Comparison of ENCODE assay signal across 8 cellular contexts in genomic region chr11:8963569-8964323, GRCh38. TPM values are rescaled to one million over a fixed set of nuclear protein-coding genes. Genes with fewer than 3 reads are reported as not detected.
DNase-seq lines count a peak whose midpoint lies in the region; ATAC-seq, FAIRE-seq and TF ChIP-seq lines count a peak whose summit lies in the region.

No MANE protein-coding gene starts in this region.

- peak overlapping the region; percentile 95 for H3K9ac ChIP-seq in skeletal muscle satellite cell (ENCODE audit: low read depth, low read length)

- H3K27ac Mint-ChIP-seq in T-helper 17 cell: peak overlapping the region; percentile 100

- no peaks in the 10 kb centered on the region for H3K27me3 ChIP-seq in ascending aorta
- H3K27me3 ChIP-seq in skeletal muscle satellite cell (ENCODE audit: control insufficient read depth, insufficient read depth, low read length): no peaks in the 10 kb centered on the region

- no peaks in the 10 kb centered on the region for H3K9me3 ChIP-seq in T-helper 17 cell (ENCODE audit: control insufficient read depth, low read length, poor library complexity, severe bottlenecking)
- H3K9me3 ChIP-seq in ascending aorta: no peaks in the 10 kb centered on the region
- no peaks in the 10 kb centered on the region for H3K9me3 ChIP-seq in skeletal muscle satellite cell (replicated peaks; ENCODE audit: low read length)

- H3K27ac ChIP-seq in ascending aorta: peak overlapping the region; percentile 95 to 97

- H3K4me1 Mint-ChIP-seq in T-helper 17 cell: peaks cover 27% of the 10 kb centered on the region

- FAIRE-seq in D721Med (lab: Jason Lieb, UNC): no peak

- H3K36me3 ChIP-seq in ascending aorta (no peaks in the 10 kb centered on the region), skeletal muscle satellite cell (ENCODE audit: insufficient read depth, low read length) (no peaks in the 10 kb centered on the region)

- peak overlapping the region; percentile 99 for H3K4me3 Mint-ChIP-seq in T-helper 17 cell

- peak overlapping the region; percentile 97 for H3K4me3 ChIP-seq in GM12875 (ENCODE audit: low read depth, low read length)
- peak overlapping the region; percentile 83 to 88 for H3K4me3 ChIP-seq in ascending aorta
- peak overlapping the region; percentile 99 for H3K4me3 ChIP-seq in skeletal muscle satellite cell (ENCODE audit: low read length)

- H3K4me2 ChIP-seq in skeletal muscle satellite cell (ENCODE audit: low read length): peak overlapping the region; percentile 93

- H3K27me3 Mint-ChIP-seq in T-helper 17 cell: no peaks in the 10 kb centered on the region

- peaks cover 7% of the 10 kb centered on the region for H3K36me3 Mint-ChIP-seq in T-helper 17 cell (ENCODE audit: low read depth)

- TF ChIP-seq CTCF in GM12875 (IDR thresholded peaks at IDR 0.05; ENCODE audit: borderline replicate concordance, insufficient read depth, low read depth, low read length) (no peak), ascending aorta (IDR thresholded peaks at IDR 0.05) (no peak), D721Med (IDR thresholded peaks at IDR 0.05; ENCODE audit: insufficient read depth, missing control alignments) (no peak)

- H3K4me1 ChIP-seq in ascending aorta (peaks cover 6 to 19% of the 10 kb centered on the region in 2 donors), skeletal muscle satellite cell (ENCODE audit: control insufficient read depth, insufficient read depth, low read length) (peaks cover 28% of the 10 kb centered on the region)

- intact Hi-C loops in ascending aorta (cut with DNase I): loop anchor here (1.0 to 5.0 kb wide), 5 partner anchors 39 to 281 kb away; partner anchors contain the start of genes AKIP1, RPL27A and TRIM66

- ATAC-seq in HG02642 (IDR thresholded peaks at IDR 0.05; ENCODE audit: poor library complexity, unreplicated experiment) (peak; percentile 71), T-helper 17 cell (peak; percentile 85)

- peak; percentile 82 for DNase-seq in NCI-H1092 treated with DMSO at 0.1 percent for 48 hours (lab: John Stamatoyannopoulos, UW)
- DNase-seq in T-helper 17 cell: peak; percentile 55 to 62 (median 60)
- peak; percentile 33 to 89 for DNase-seq in ascending aorta (ENCODE audit: low spot score in 2 of 2)
- peak in 32 of 51 donors; percentile 12 to 91 (median 78) for DNase-seq in hypothalamus (lab: John Stamatoyannopoulos, UW)
- no peak for DNase-seq in D721Med (ENCODE audit: insufficient read length, low spot score)

RNA-seq across cellular contexts. Expression of gene TMEM9B, which starts 0.5 kb away (rescaled TPM):
- total RNA-seq in T-helper 17 cell: 10 to 100 TPM; 28.3 to 30.3 TPM
- total RNA-seq in ascending aorta: 42.4 TPM
- total RNA-seq in skeletal muscle satellite cell (2012; rRNA removed): 29.4 and 38.0 TPM in 2 replicates

RNA-seq across cellular contexts. Expression of gene ASCL3, which starts 20.9 kb away (rescaled TPM):
- not detected for total RNA-seq in T-helper 17 cell
- not detected for total RNA-seq in ascending aorta
- total RNA-seq in skeletal muscle satellite cell (2012; rRNA removed): not detected in 2 replicates

RNA-seq across cellular contexts. Expression of gene C11orf16, which starts 31.0 kb away (rescaled TPM):
- total RNA-seq in T-helper 17 cell (not detected), ascending aorta (not detected)
- not detected in 2 replicates for total RNA-seq in skeletal muscle satellite cell (2012; rRNA removed)

RNA-seq across cellular contexts. Expression of gene NRIP3, which starts 40.1 kb away (rescaled TPM):
- total RNA-seq in T-helper 17 cell (1 to 10 TPM; 3.8 to 4.4 TPM), ascending aorta (7.7 TPM)
- total RNA-seq in skeletal muscle satellite cell (2012; rRNA removed): 13.2 and 20.3 TPM in 2 replicates

RNA-seq across cellular contexts. Expression of gene AKIP1, which starts 52.8 kb away (rescaled TPM):
- total RNA-seq in T-helper 17 cell (1 to 10 TPM; 6.8 to 8.1 TPM), ascending aorta (11.4 TPM)
- 28.4 and 32.5 TPM in 2 replicates for total RNA-seq in skeletal muscle satellite cell (2012; rRNA removed)
